1 cellular context compared by ENCODE assay signal in genomic region chr2:9287400-9288059, GRCh38.
TF ChIP-seq lines count a peak whose summit lies in the region.

No MANE protein-coding gene starts in this region.

TF ChIP-seq in WTC11, 78 proteins besides CTCF, POLR2A, EP300 and RAD21 (continued from another document):
- no peak for TF ChIP-seq AFF4 (CRISPR knock-in tag; IDR thresholded peaks at IDR 0.05; ENCODE audit: borderline replicate concordance)
- TF ChIP-seq AR (CRISPR knock-in tag; IDR thresholded peaks at IDR 0.05): no peak
- TF ChIP-seq EMX1 (CRISPR knock-in tag; IDR thresholded peaks at IDR 0.05): no peak
- no peak for TF ChIP-seq RORB (CRISPR knock-in tag; IDR thresholded peaks at IDR 0.05)
- no peak for TF ChIP-seq ATF2 (CRISPR knock-in tag; IDR thresholded peaks at IDR 0.05; ENCODE audit: borderline replicate concordance, low read depth)
- TF ChIP-seq ATF6 (CRISPR knock-in tag; IDR thresholded peaks at IDR 0.05): no peak
- TF ChIP-seq ZNF532 (CRISPR knock-in tag; IDR thresholded peaks at IDR 0.05; ENCODE audit: borderline replicate concordance): no peak
- no peak for TF ChIP-seq ZNF317 (CRISPR knock-in tag; IDR thresholded peaks at IDR 0.05; ENCODE audit: borderline replicate concordance, low read depth)
